Comparison of ENCODE assay signal across 1 cellular context in the genomic region with DNA sequence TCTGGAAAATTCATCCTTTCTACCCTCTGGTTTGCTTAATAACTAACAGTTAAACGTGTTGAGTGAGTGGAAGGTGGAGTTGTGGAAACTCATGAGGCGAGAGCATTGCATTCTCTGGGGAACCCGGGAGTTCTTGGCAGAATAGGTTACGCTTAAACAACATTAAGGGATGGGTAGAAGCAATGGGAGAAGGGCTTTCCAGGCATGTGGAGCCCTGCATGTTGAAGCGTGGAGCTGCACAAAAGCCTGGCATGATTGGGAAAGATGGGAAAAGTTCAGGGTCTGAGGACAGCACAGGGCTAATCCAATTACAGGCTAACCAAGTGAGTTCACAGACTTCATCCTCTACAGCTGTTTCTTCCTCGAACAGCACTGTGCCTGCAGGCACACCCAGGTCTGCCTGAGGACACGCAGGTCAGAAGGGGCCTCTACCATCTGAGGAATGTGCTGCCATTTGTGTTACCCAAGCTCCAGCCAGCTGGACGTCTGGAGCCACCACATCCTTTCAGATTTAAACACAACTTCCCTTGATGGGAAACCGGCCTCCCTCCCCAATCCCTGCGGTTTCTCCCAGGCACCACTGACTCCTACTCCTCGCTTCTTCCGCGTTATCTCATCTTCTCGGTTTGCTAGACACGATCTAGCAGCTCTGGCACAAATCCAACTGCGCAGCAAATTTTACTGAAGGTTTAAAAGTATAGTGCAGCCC.
TF ChIP-seq lines count a peak whose summit lies in the region.

No MANE protein-coding gene starts in this region.

TF ChIP-seq in HepG2, 621 proteins besides CTCF, POLR2A, EP300 and RAD21 (continued from another document and continues in another):
- TF ChIP-seq, protein P1, sequence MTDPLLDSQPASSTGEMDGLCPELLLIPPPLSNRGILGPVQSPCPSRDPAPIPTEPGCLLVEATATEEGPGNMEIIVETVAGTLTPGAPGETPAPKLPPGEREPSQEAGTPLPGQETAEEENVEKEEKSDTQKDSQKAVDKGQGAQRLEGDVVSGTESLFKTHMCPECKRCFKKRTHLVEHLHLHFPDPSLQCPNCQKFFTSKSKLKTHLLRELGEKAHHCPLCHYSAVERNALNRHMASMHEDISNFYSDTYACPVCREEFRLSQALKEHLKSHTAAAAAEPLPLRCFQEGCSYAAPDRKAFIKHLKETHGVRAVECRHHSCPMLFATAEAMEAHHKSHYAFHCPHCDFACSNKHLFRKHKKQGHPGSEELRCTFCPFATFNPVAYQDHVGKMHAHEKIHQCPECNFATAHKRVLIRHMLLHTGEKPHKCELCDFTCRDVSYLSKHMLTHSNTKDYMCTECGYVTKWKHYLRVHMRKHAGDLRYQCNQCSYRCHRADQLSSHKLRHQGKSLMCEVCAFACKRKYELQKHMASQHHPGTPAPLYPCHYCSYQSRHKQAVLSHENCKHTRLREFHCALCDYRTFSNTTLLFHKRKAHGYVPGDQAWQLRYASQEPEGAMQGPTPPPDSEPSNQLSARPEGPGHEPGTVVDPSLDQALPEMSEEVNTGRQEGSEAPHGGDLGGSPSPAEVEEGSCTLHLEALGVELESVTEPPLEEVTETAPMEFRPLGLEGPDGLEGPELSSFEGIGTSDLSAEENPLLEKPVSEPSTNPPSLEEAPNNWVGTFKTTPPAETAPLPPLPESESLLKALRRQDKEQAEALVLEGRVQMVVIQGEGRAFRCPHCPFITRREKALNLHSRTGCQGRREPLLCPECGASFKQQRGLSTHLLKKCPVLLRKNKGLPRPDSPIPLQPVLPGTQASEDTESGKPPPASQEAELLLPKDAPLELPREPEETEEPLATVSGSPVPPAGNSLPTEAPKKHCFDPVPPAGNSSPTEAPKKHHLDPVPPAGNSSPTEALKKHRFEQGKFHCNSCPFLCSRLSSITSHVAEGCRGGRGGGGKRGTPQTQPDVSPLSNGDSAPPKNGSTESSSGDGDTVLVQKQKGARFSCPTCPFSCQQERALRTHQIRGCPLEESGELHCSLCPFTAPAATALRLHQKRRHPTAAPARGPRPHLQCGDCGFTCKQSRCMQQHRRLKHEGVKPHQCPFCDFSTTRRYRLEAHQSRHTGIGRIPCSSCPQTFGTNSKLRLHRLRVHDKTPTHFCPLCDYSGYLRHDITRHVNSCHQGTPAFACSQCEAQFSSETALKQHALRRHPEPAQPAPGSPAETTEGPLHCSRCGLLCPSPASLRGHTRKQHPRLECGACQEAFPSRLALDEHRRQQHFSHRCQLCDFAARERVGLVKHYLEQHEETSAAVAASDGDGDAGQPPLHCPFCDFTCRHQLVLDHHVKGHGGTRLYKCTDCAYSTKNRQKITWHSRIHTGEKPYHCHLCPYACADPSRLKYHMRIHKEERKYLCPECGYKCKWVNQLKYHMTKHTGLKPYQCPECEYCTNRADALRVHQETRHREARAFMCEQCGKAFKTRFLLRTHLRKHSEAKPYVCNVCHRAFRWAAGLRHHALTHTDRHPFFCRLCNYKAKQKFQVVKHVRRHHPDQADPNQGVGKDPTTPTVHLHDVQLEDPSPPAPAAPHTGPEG (CRISPR knock-in tag; IDR thresholded peaks at IDR 0.05), result no peak
- TF ChIP-seq RXRA (CRISPR knock-in tag; IDR thresholded peaks at IDR 0.05) (peak; percentile 85), PPARG (CRISPR knock-in tag; conservative IDR thresholded peaks at IDR 0.05) (peak; percentile 53), PRPF4 (IDR thresholded peaks at IDR 0.05; ENCODE audit: low read depth, low read length, poor library complexity, severe bottlenecking) (no peak), TARDBP (CRISPR knock-in tag; IDR thresholded peaks at IDR 0.05) (peak; percentile 33; the same call in 1 of the 2 replicates), ZBTB42 (CRISPR knock-in tag; IDR thresholded peaks at IDR 0.05) (0 out of 2 replicates have a peak, but pooled peaks have one; percentile 46), FOXP1 (IDR thresholded peaks at IDR 0.05) (no peak), FOXP1 (CRISPR knock-in tag; IDR thresholded peaks at IDR 0.05) (no peak), ZC3H4 (CRISPR knock-in tag; IDR thresholded peaks at IDR 0.05; ENCODE audit: borderline replicate concordance) (no peak), SALL1 (CRISPR knock-in tag; IDR thresholded peaks at IDR 0.05) (peak; percentile 72; the same call in 1 of the 2 replicates), ZNF510 (CRISPR knock-in tag; IDR thresholded peaks at IDR 0.05; ENCODE audit: low read depth) (0 out of 2 replicates have a peak, but pooled peaks have one; percentile 13), TOE1 (CRISPR knock-in tag; IDR thresholded peaks at IDR 0.05) (0 out of 2 replicates have a peak, but pooled peaks have one; percentile 24), YEATS4 (CRISPR knock-in tag; IDR thresholded peaks at IDR 0.05; ENCODE audit: borderline replicate concordance) (0 out of 2 replicates have a peak, but pooled peaks have one; percentile 13), ZFP36L1 (CRISPR knock-in tag; IDR thresholded peaks at IDR 0.05) (0 out of 2 replicates have a peak, but pooled peaks have one; percentile 42)
- TF ChIP-seq, protein P2, sequence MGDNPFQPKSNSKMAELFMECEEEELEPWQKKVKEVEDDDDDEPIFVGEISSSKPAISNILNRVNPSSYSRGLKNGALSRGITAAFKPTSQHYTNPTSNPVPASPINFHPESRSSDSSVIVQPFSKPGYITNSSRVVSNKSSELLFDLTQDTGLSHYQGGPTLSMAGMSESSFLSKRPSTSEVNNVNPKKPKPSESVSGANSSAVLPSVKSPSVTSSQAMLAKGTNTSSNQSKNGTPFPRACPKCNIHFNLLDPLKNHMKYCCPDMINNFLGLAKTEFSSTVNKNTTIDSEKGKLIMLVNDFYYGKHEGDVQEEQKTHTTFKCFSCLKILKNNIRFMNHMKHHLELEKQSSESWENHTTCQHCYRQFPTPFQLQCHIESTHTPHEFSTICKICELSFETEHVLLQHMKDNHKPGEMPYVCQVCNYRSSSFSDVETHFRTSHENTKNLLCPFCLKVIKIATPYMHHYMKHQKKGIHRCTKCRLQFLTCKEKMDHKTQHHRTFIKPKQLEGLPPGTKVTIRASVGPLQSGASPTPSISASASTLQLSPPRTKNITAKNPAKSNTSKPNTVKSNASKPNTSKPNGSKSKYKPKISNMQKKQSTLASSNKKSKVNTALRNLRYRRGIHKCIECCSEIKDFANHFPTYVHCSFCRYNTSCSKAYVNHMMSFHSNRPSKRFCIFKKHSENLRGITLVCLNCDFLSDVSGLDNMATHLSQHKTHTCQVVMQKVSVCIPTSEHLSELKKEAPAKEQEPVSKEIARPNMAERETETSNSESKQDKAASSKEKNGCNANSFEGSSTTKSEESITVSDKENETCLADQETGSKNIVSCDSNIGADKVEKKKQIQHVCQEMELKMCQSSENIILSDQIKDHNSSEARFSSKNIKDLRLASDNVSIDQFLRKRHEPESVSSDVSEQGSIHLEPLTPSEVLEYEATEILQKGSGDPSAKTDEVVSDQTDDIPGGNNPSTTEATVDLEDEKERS (CRISPR knock-in tag; IDR thresholded peaks at IDR 0.05), result no peak
- TF ChIP-seq, protein P3, sequence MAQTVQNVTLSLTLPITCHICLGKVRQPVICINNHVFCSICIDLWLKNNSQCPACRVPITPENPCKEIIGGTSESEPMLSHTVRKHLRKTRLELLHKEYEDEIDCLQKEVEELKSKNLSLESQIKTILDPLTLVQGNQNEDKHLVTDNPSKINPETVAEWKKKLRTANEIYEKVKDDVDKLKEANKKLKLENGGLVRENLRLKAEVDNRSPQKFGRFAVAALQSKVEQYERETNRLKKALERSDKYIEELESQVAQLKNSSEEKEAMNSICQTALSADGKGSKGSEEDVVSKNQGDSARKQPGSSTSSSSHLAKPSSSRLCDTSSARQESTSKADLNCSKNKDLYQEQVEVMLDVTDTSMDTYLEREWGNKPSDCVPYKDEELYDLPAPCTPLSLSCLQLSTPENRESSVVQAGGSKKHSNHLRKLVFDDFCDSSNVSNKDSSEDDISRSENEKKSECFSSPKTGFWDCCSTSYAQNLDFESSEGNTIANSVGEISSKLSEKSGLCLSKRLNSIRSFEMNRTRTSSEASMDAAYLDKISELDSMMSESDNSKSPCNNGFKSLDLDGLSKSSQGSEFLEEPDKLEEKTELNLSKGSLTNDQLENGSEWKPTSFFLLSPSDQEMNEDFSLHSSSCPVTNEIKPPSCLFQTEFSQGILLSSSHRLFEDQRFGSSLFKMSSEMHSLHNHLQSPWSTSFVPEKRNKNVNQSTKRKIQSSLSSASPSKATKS (CRISPR knock-in tag; IDR thresholded peaks at IDR 0.05), result no peak
- TF ChIP-seq, protein P4, sequence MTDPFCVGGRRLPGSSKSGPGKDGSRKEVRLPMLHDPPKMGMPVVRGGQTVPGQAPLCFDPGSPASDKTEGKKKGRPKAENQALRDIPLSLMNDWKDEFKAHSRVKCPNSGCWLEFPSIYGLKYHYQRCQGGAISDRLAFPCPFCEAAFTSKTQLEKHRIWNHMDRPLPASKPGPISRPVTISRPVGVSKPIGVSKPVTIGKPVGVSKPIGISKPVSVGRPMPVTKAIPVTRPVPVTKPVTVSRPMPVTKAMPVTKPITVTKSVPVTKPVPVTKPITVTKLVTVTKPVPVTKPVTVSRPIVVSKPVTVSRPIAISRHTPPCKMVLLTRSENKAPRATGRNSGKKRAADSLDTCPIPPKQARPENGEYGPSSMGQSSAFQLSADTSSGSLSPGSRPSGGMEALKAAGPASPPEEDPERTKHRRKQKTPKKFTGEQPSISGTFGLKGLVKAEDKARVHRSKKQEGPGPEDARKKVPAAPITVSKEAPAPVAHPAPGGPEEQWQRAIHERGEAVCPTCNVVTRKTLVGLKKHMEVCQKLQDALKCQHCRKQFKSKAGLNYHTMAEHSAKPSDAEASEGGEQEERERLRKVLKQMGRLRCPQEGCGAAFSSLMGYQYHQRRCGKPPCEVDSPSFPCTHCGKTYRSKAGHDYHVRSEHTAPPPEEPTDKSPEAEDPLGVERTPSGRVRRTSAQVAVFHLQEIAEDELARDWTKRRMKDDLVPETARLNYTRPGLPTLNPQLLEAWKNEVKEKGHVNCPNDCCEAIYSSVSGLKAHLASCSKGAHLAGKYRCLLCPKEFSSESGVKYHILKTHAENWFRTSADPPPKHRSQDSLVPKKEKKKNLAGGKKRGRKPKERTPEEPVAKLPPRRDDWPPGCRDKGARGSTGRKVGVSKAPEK (CRISPR knock-in tag; IDR thresholded peaks at IDR 0.05; ENCODE audit: borderline replicate concordance), result 0 out of 2 replicates have a peak, but pooled peaks have one; percentile 2
- TF ChIP-seq, protein P5, sequence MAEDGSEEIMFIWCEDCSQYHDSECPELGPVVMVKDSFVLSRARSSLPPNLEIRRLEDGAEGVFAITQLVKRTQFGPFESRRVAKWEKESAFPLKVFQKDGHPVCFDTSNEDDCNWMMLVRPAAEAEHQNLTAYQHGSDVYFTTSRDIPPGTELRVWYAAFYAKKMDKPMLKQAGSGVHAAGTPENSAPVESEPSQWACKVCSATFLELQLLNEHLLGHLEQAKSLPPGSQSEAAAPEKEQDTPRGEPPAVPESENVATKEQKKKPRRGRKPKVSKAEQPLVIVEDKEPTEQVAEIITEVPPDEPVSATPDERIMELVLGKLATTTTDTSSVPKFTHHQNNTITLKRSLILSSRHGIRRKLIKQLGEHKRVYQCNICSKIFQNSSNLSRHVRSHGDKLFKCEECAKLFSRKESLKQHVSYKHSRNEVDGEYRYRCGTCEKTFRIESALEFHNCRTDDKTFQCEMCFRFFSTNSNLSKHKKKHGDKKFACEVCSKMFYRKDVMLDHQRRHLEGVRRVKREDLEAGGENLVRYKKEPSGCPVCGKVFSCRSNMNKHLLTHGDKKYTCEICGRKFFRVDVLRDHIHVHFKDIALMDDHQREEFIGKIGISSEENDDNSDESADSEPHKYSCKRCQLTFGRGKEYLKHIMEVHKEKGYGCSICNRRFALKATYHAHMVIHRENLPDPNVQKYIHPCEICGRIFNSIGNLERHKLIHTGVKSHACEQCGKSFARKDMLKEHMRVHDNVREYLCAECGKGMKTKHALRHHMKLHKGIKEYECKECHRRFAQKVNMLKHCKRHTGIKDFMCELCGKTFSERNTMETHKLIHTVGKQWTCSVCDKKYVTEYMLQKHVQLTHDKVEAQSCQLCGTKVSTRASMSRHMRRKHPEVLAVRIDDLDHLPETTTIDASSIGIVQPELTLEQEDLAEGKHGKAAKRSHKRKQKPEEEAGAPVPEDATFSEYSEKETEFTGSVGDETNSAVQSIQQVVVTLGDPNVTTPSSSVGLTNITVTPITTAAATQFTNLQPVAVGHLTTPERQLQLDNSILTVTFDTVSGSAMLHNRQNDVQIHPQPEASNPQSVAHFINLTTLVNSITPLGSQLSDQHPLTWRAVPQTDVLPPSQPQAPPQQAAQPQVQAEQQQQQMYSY (CRISPR knock-in tag; IDR thresholded peaks at IDR 0.05), result no peak
- TF ChIP-seq, protein P6, sequence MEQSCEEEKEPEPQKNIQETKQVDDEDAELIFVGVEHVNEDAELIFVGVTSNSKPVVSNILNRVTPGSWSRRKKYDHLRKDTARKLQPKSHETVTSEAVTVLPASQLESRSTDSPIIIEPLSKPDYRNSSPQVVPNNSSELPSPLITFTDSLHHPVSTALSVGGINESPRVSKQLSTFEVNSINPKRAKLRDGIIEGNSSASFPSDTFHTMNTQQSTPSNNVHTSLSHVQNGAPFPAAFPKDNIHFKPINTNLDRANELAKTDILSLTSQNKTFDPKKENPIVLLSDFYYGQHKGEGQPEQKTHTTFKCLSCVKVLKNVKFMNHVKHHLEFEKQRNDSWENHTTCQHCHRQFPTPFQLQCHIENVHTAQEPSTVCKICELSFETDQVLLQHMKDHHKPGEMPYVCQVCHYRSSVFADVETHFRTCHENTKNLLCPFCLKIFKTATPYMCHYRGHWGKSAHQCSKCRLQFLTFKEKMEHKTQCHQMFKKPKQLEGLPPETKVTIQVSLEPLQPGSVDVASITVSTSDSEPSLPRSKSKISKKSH (CRISPR knock-in tag; IDR thresholded peaks at IDR 0.05; ENCODE audit: borderline replicate concordance), result peak; percentile 48; the same call in 1 of the 2 replicates
- TF ChIP-seq, protein P7, sequence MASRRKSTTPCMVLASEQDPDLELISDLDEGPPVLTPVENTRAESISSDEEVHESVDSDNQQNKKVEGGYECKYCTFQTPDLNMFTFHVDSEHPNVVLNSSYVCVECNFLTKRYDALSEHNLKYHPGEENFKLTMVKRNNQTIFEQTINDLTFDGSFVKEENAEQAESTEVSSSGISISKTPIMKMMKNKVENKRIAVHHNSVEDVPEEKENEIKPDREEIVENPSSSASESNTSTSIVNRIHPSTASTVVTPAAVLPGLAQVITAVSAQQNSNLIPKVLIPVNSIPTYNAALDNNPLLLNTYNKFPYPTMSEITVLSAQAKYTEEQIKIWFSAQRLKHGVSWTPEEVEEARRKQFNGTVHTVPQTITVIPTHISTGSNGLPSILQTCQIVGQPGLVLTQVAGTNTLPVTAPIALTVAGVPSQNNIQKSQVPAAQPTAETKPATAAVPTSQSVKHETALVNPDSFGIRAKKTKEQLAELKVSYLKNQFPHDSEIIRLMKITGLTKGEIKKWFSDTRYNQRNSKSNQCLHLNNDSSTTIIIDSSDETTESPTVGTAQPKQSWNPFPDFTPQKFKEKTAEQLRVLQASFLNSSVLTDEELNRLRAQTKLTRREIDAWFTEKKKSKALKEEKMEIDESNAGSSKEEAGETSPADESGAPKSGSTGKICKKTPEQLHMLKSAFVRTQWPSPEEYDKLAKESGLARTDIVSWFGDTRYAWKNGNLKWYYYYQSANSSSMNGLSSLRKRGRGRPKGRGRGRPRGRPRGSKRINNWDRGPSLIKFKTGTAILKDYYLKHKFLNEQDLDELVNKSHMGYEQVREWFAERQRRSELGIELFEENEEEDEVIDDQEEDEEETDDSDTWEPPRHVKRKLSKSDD (CRISPR knock-in tag; IDR thresholded peaks at IDR 0.05; ENCODE audit: low read depth), result peak; percentile 88
